ENCODE assay signal across 12 cellular contexts in genomic region chr2:27966466-27966865, GRCh38.
DNase-seq lines count a peak whose midpoint lies in the region; ATAC-seq, FAIRE-seq and TF ChIP-seq lines count a peak whose summit lies in the region.
"Had no signal": no experiment of that assay in that cellular context is flagged by ENCODE, and none has a peak within 500 bp of the region (broad histone marks: within the 10 kb centered on the region; RNA-seq: fewer than 3 reads in every experiment).

No MANE protein-coding gene starts in this region.

- WGBS in A549 (ENCODE audit: missing lambda C conversion rate) = 89% methylated on average over 3 of the region's 3 CpGs

- peaks cover 29% of the 10 kb centered on the region for H3K9me3 Mint-ChIP-seq in mesothelial cell of epicardium

- no peak for TF ChIP-seq EP300 in A549 (IDR thresholded peaks at IDR 0.05)

- H3K79me2 ChIP-seq in KMS-11 (ENCODE audit: insufficient read depth, low read depth) = peaks cover 32% of the 10 kb centered on the region; the same call in 1 of the 2 replicates

- FAIRE-seq in A549 (lab: Jason Lieb, UNC) = no peak

- no peak for DNase-seq in A549 (ENCODE audit: low read depth in 1 of 2, low spot score in 1 of 2)
- DNase-seq in choroid plexus epithelial cell (ENCODE audit: low read depth) = peak; percentile 89
- no peak for DNase-seq in mesothelial cell of epicardium (ENCODE audit: low spot score in 2 of 2, unreplicated experiment in 2 of 2)
- no peak for DNase-seq in stimulated activated CD4-positive, alpha-beta T cell treated with anti-CD3 and anti-CD28 coated beads, Interleukin-15, amount 100 ng/mL, for 24 hours
- no peak for DNase-seq in EL
- no peak for DNase-seq in HuH-7.5 (ENCODE audit: low spot score)
- DNase-seq: activated effector memory CD4-positive, alpha-beta T cell treated with Interleukin-2 at 50 U/mL for 16 hours; COR-L47; NCI-H2081 treated with DMSO at 0.1 percent for 48 hours; posterior cingulate gyrus had no signal

- no peak for TF ChIP-seq POLR2A in A549 (IDR thresholded peaks at IDR 0.05; ENCODE audit: low read length)

- 0 out of 3 replicates have a peak overlapping the region, but pooled peaks have one; percentile 3 for H3K4me2 ChIP-seq in A549
- H3K4me2 ChIP-seq in KMS-11 = peak overlapping the region; percentile 88

- peak overlapping the region; percentile 13; the same call in 1 of the 2 replicates for H2AFZ ChIP-seq in KMS-11 (ENCODE audit: low read depth)

- ATAC-seq in A549 (no peak), GM19455 (IDR thresholded peaks at IDR 0.05; ENCODE audit: unreplicated experiment) (no peak)

- peaks cover 34% of the 10 kb centered on the region for H3K4me1 ChIP-seq in A549
- peaks cover 57% of the 10 kb centered on the region for H3K4me1 ChIP-seq in KMS-11 (ENCODE audit: low read depth, poor library complexity, severe bottlenecking)

- H3K36me3 ChIP-seq in KMS-11 (ENCODE audit: insufficient read depth) = no peaks in the 10 kb centered on the region

- no peaks in the 10 kb centered on the region for H3K27me3 ChIP-seq in KMS-11 (ENCODE audit: insufficient read depth, low read depth)

- peaks cover 29% of the 10 kb centered on the region for H3K36me3 Mint-ChIP-seq in mesothelial cell of epicardium

- TF ChIP-seq RAD21 in A549 (conservative IDR thresholded peaks at IDR 0.05 in 1 of 2, IDR thresholded peaks at IDR 0.05 in 1 of 2) = no peak

- H3K4me3 ChIP-seq in A549 (no peak overlapping the region), KMS-11 (IDR thresholded peaks at IDR 0.05; ENCODE audit: insufficient read depth, low read depth, low read length) (no peak overlapping the region), choroid plexus epithelial cell (ENCODE audit: low read depth, low read length) (no peak overlapping the region)

- H3K27ac ChIP-seq in A549 (peak overlapping the region in 1 of 2 experiments; percentile 53; a peak in 3 of 6 replicates), KMS-11 (peak overlapping the region; percentile 71)

- TF ChIP-seq CTCF in A549 (IDR thresholded peaks at IDR 0.05) (no peak), KMS-11 (conservative IDR thresholded peaks at IDR 0.05; ENCODE audit: low read depth, low read length) (no peak), choroid plexus epithelial cell (conservative IDR thresholded peaks at IDR 0.05; ENCODE audit: low read depth, low read length) (no peak), mesothelial cell of epicardium (IDR thresholded peaks at IDR 0.05; ENCODE audit: unreplicated experiment) (no peak)

- H3K9ac ChIP-seq in KMS-11 = peak overlapping the region; percentile 18; the same call in 1 of the 2 replicates

- H3K27ac Mint-ChIP-seq in mesothelial cell of epicardium = peak overlapping the region; percentile 39

- H3K9me3 ChIP-seq in A549 = peaks cover 45% of the 10 kb centered on the region

- POLR2A ChIA-PET in A549 (lab: Yijun Ruan, JAX) = no interaction called here

- H3K27me3 Mint-ChIP-seq in mesothelial cell of epicardium (ENCODE audit: low read depth) = no peaks in the 10 kb centered on the region

- no peak overlapping the region for H3K4me3 Mint-ChIP-seq in mesothelial cell of epicardium

- H3K4me1 Mint-ChIP-seq in mesothelial cell of epicardium = peaks cover 14% of the 10 kb centered on the region

- H4K20me1 ChIP-seq in KMS-11 (ENCODE audit: insufficient read depth) = no peaks in the 10 kb centered on the region

- CTCF ChIA-PET in A549 (lab: Yijun Ruan, JAX) = interaction anchor here (0.9 kb wide), 1 partner anchor 283 kb away, joined by 3 read pairs; no protein-coding TSS in a partner anchor

TF ChIP-seq in A549, 52 proteins besides CTCF, POLR2A, EP300 and RAD21:
- TF ChIP-seq CEBPB (IDR thresholded peaks at IDR 0.05) (no peak), HOXB5 (CRISPR knock-in tag; IDR thresholded peaks at IDR 0.05) (no peak), FOXS1 (CRISPR knock-in tag; IDR thresholded peaks at IDR 0.05) (no peak), TFCP2L1 (CRISPR knock-in tag; IDR thresholded peaks at IDR 0.05) (no peak), EHMT2 (IDR thresholded peaks at IDR 0.05; ENCODE audit: low read depth) (no peak), PHF8 (IDR thresholded peaks at IDR 0.05; ENCODE audit: borderline replicate concordance, low read depth) (no peak), ZNF302 (CRISPR knock-in tag; IDR thresholded peaks at IDR 0.05) (no peak)
